ENCODE assay signal across 2 cellular contexts in genomic region chr2:173043897-173044472, GRCh38.
TF ChIP-seq lines count a peak whose summit lies in the region.

No MANE protein-coding gene starts in this region.

TF ChIP-seq in WTC11, 78 proteins besides CTCF, POLR2A, EP300 and RAD21 (continued from another document):
- TF ChIP-seq ELF4 (CRISPR knock-in tag; IDR thresholded peaks at IDR 0.05; ENCODE audit: low read depth), result no peak
- no peak for TF ChIP-seq ZNF121 (CRISPR knock-in tag; IDR thresholded peaks at IDR 0.05)
- no peak for TF ChIP-seq MYBL2 (CRISPR knock-in tag; IDR thresholded peaks at IDR 0.05)

TF ChIP-seq in HepG2, 621 proteins besides CTCF, POLR2A, EP300 and RAD21 (continued from another document):
- no peak for TF ChIP-seq STAT6 (CRISPR knock-in tag; IDR thresholded peaks at IDR 0.05; ENCODE audit: borderline replicate concordance)
- TF ChIP-seq REXO4 (CRISPR knock-in tag; IDR thresholded peaks at IDR 0.05; ENCODE audit: borderline replicate concordance), result no peak
- TF ChIP-seq RNF219 (CRISPR knock-in tag; IDR thresholded peaks at IDR 0.05), result no peak
- TF ChIP-seq KLF11 (CRISPR knock-in tag; IDR thresholded peaks at IDR 0.05), result no peak
- no peak for TF ChIP-seq NR3C1 (CRISPR knock-in tag; IDR thresholded peaks at IDR 0.05)
- no peak for TF ChIP-seq STAG1 (CRISPR knock-in tag; IDR thresholded peaks at IDR 0.05)
- TF ChIP-seq JARID2 (CRISPR knock-in tag; IDR thresholded peaks at IDR 0.05; ENCODE audit: insufficient replicate concordance), result no peak
